In the genomic region with DNA sequence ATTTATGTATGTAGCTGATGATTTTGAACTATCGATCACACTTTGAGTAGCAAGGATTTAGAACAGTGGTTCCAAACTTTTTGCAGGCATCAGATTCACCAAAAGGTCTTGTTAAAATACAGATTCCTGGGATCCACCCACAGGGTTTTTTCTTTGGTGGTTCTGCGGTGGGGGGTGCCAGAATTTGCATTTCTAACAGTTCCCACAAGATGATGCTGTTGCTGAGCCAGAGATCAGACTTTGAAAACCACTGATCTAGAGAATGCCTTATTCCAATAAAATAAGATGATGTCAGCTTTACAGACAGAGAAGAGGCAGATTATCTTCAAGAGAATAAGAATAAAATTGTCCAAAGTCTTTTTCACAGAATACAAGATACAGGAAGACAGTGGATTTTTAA, we compare ENCODE assay signal across 12 cellular contexts.
DNase-seq lines count a peak whose midpoint lies in the region; ATAC-seq, FAIRE-seq and TF ChIP-seq lines count a peak whose summit lies in the region.
"Had no signal": no experiment of that assay in that cellular context is flagged by ENCODE, and none has a peak within 500 bp of the region (broad histone marks: within the 10 kb centered on the region; RNA-seq: fewer than 3 reads in every experiment).

No MANE protein-coding gene starts in this region.

- H3K4me1 ChIP-seq in H1 (replicated peaks in 1 of 4; ENCODE audit: control insufficient read depth in 3 of 4, insufficient read depth in 4 of 4, low read length in 3 of 4): no peaks in the 10 kb centered on the region; a peak in 2 of 7 replicates

- TF ChIP-seq RAD21 in H1 (IDR thresholded peaks at IDR 0.05 in 1 of 2, conservative IDR thresholded peaks at IDR 0.05 in 1 of 2; ENCODE audit: low read depth in 2 of 2, low read length in 2 of 2): peak; percentile 33 to 50

- POLR2A ChIA-PET in activated CD4-positive, alpha-beta T cell treated with anti-CD3 and anti-CD28 coated beads for 36 hours (lab: Charles Lee): interaction anchor here (0.6 kb wide), 1 partner anchor 384 kb away, joined by 3 read pairs; no protein-coding TSS in a partner anchor
- POLR2A ChIA-PET in H1 (lab: Charles Lee; ENCODE audit: partially characterized antibody): no interaction called here

- no peak overlapping the region for H3K4ac ChIP-seq in H1 (replicated peaks; ENCODE audit: insufficient read length, low read depth, low read length)

- H3K23ac ChIP-seq in H1 (ENCODE audit: insufficient read length): no peak overlapping the region

- H4K5ac ChIP-seq in H1 (ENCODE audit: insufficient read length, low read depth, low read length): no peak overlapping the region

- no peak for FAIRE-seq in H1 (lab: Jason Lieb, UNC)
- FAIRE-seq: small intestine had no signal

- no peak overlapping the region for H2BK5ac ChIP-seq in H1 (ENCODE audit: low read depth, low read length)

- H2BK15ac ChIP-seq in H1 (ENCODE audit: low read length): no peak overlapping the region

- no peaks in the 10 kb centered on the region for H3K79me2 ChIP-seq in H1 (ENCODE audit: control insufficient read depth in 1 of 2, insufficient read depth in 2 of 2, low read length in 2 of 2)

- TF ChIP-seq CTCF in NB4 (IDR thresholded peaks at IDR 0.05; ENCODE audit: low read depth, low read length): peak; percentile 34
- peak in 1 of 3 experiments; percentile 10; a peak in 1 of 4 replicates for TF ChIP-seq CTCF in H1 (IDR thresholded peaks at IDR 0.05; ENCODE audit: control extremely low read depth in 1 of 3, insufficient read depth in 1 of 3, low read depth in 1 of 3, low read length in 3 of 3)

- no peak for ATAC-seq in activated CD4-positive, alpha-beta T cell treated with anti-CD3 and anti-CD28 coated beads for 36 hours
- peak; percentile 55 for ATAC-seq in sciatic nerve
- ATAC-seq in GM18519 (IDR thresholded peaks at IDR 0.05; ENCODE audit: low FRiP score, unreplicated experiment): no peak
- no peak for ATAC-seq in GM18907 (IDR thresholded peaks at IDR 0.05; ENCODE audit: unreplicated experiment)

- TF ChIP-seq EP300 in H1 (IDR thresholded peaks at IDR 0.05; ENCODE audit: borderline replicate concordance in 1 of 2, low read depth in 2 of 2, low read length in 2 of 2): no peak

- no peaks in the 10 kb centered on the region for H4K20me1 ChIP-seq in H1 (replicated peaks in 1 of 2; ENCODE audit: control insufficient read depth in 1 of 2, insufficient read depth in 2 of 2, low read length in 2 of 2)

- H4K8ac ChIP-seq in H1 (ENCODE audit: extremely low read depth, insufficient read depth, low read length): no peak overlapping the region

- H3K27me3 ChIP-seq in H1 (replicated peaks in 1 of 4; ENCODE audit: control insufficient read depth in 3 of 4, extremely low read depth in 1 of 4, insufficient read depth in 3 of 4, low read length in 3 of 4): no peaks in the 10 kb centered on the region

- no peak overlapping the region for H3K4me3 ChIP-seq in NB4 (ENCODE audit: low read depth, low read length)
- H3K4me3 ChIP-seq in H1 (ENCODE audit: extremely low read depth in 1 of 4, insufficient read depth in 2 of 4, low read depth in 3 of 4, low read length in 4 of 4): no peak overlapping the region

- no peaks in the 10 kb centered on the region for H3K9me3 ChIP-seq in H1 (ENCODE audit: insufficient read depth in 2 of 2, low read depth in 1 of 2, low read length in 1 of 2)

- no peak overlapping the region for H4K91ac ChIP-seq in H1 (replicated peaks; ENCODE audit: insufficient read length, low read length)

- no peak overlapping the region for H2BK12ac ChIP-seq in H1 (ENCODE audit: low read depth, low read length)

- no peak overlapping the region for H3K9ac ChIP-seq in H1 (replicated peaks in 1 of 4; ENCODE audit: extremely low read depth in 1 of 4, low read depth in 3 of 4, low read length in 3 of 4)

- no peak overlapping the region for H2AK5ac ChIP-seq in H1 (ENCODE audit: low read depth, low read length)

- DNase-seq in activated CD4-positive, alpha-beta T cell treated with anti-CD3 and anti-CD28 coated beads for 36 hours: peak; percentile 6
- DNase-seq in activated CD4-positive, alpha-beta T cell treated with anti-CD3 and anti-CD28 coated beads for 1 hour: no peak
- DNase-seq in NB4 (ENCODE audit: low read depth) (peak; percentile 19), H1 (ENCODE audit: low read depth in 1 of 2, low spot score in 2 of 2) (no peak), sciatic nerve (ENCODE audit: low spot score) (no peak), NCI-H345 (lab: John Stamatoyannopoulos, UW) (no peak)
- DNase-seq: activated CD4-positive, CD25-positive, alpha-beta regulatory T cell treated with anti-CD3 and anti-CD28 coated beads, Interleukin-2, amount 50 U/mL, for 72 hours; islet precursor cell; small intestine had no signal

- no peak overlapping the region for H3K4me3 Mint-ChIP-seq in activated CD4-positive, alpha-beta T cell treated with anti-CD3 and anti-CD28 coated beads for 36 hours
- H3K4me3 Mint-ChIP-seq: CD14-positive monocyte had no signal

- H3K14ac ChIP-seq in H1 (ENCODE audit: insufficient read length): no peak overlapping the region

- H3K27ac ChIP-seq in H1 (ENCODE audit: low read depth, low read length): no peak overlapping the region

- H3K4me1 Mint-ChIP-seq in activated CD4-positive, alpha-beta T cell treated with anti-CD3 and anti-CD28 coated beads for 36 hours: no peaks in the 10 kb centered on the region
- H3K4me1 Mint-ChIP-seq: CD14-positive monocyte had no signal

- CTCF ChIA-PET in activated CD4-positive, alpha-beta T cell treated with anti-CD3 and anti-CD28 coated beads for 36 hours (lab: Charles Lee): interaction anchor here (0.8 to 1.5 kb wide), 4 partner anchors 25 to 386 kb away, joined by 3 to 5 read pairs (median 3); no protein-coding TSS in a partner anchor
- CTCF ChIA-PET in H1 (lab: Charles Lee; ENCODE audit: partially characterized antibody): interaction anchor here (1.0 kb wide), 1 partner anchor 52 kb away, joined by 3 read pairs; no protein-coding TSS in a partner anchor

- H2BK120ac ChIP-seq in H1 (replicated peaks; ENCODE audit: low read depth, low read length): no peak overlapping the region

- no peaks in the 10 kb centered on the region for H3K9me3 Mint-ChIP-seq in activated CD4-positive, alpha-beta T cell treated with anti-CD3 and anti-CD28 coated beads for 36 hours (ENCODE audit: low read depth)

- H2AFZ ChIP-seq in H1 (ENCODE audit: low read length): no peak overlapping the region

- no peak overlapping the region for H3K4me2 ChIP-seq in H1 (ENCODE audit: insufficient read depth in 1 of 2, low read depth in 2 of 2, low read length in 2 of 2)

- H3K36me3 ChIP-seq in H1 (ENCODE audit: control insufficient read depth in 2 of 4, insufficient read depth in 4 of 4, low read length in 3 of 4): no peaks in the 10 kb centered on the region

- no peaks in the 10 kb centered on the region for H3K36me3 Mint-ChIP-seq in activated CD4-positive, alpha-beta T cell treated with anti-CD3 and anti-CD28 coated beads for 36 hours (ENCODE audit: low read depth)
- H3K36me3 Mint-ChIP-seq: CD14-positive monocyte had no signal

- H3K27ac Mint-ChIP-seq in activated CD4-positive, alpha-beta T cell treated with anti-CD3 and anti-CD28 coated beads for 36 hours: no peak overlapping the region
- H3K27ac Mint-ChIP-seq: CD14-positive monocyte had no signal

- H3K18ac ChIP-seq in H1 (ENCODE audit: extremely low read depth, low read length): no peak overlapping the region

- peaks cover 7% of the 10 kb centered on the region for H3K27me3 Mint-ChIP-seq in activated CD4-positive, alpha-beta T cell treated with anti-CD3 and anti-CD28 coated beads for 36 hours

- intact Hi-C loops in activated CD4-positive, alpha-beta T cell treated with anti-CD3 and anti-CD28 coated beads for 36 hours (cut with DNase I, micrococcal nuclease): loop anchor here in 1 of 2 experiments (2.0 kb wide), 1 partner anchor 566 kb away; no protein-coding TSS in a partner anchor
- intact Hi-C loops in sciatic nerve (cut with DNase I): no loop called here

- 53% methylated on average over 2 of the region's 2 CpGs; no CpG with 5 or more reads in 1 of the 2 experiments for WGBS in H1 (ENCODE audit: extremely low coverage in 1 of 2, insufficient coverage in 1 of 2, insufficient read length in 1 of 2, insufficient replicate concordance in 2 of 2, low coverage in 1 of 2, low lambda C conversion rate in 2 of 2, missing lambda C conversion rate in 1 of 2), 2 experiments

- H3K23me2 ChIP-seq in H1 (ENCODE audit: low read depth, low read length): no peaks in the 10 kb centered on the region

- no peak overlapping the region for H3K56ac ChIP-seq in H1 (replicated peaks; ENCODE audit: insufficient read length, low read depth, low read length)

- no peak overlapping the region for H2BK20ac ChIP-seq in H1 (ENCODE audit: low read length)

- H3K79me1 ChIP-seq in H1 (ENCODE audit: low read depth, low read length): no peaks in the 10 kb centered on the region

- TF ChIP-seq POLR2A in NB4 (IDR thresholded peaks at IDR 0.05; ENCODE audit: extremely low read depth, insufficient read length) (no peak), H1 (IDR thresholded peaks at IDR 0.05; ENCODE audit: control extremely low read depth in 1 of 2, low read depth in 2 of 2, low read length in 2 of 2) (no peak)

Comparison
In these comparisons a context has a peak if more than half of its experiments do, and no peak if none do; other contexts are left out.
1. DNase-seq: peak in activated CD4-positive, alpha-beta T cell treated with anti-CD3 and anti-CD28 coated beads for 36 hours (single experiment) and NB4 (single experiment); none in activated CD4-positive, alpha-beta T cell treated with anti-CD3 and anti-CD28 coated beads for 1 hour (single experiment), H1 (0 of 2), sciatic nerve (single experiment) and NCI-H345 (single experiment).